In genomic region chr6:35415065-35415880, GRCh38 we compare ENCODE assay signal across 8 cellular contexts. TPM values are rescaled to one million over a fixed set of nuclear protein-coding genes. Genes with fewer than 3 reads are reported as not detected.
DNase-seq lines count a peak whose midpoint lies in the region; ATAC-seq and TF ChIP-seq lines count a peak whose summit lies in the region.

No MANE protein-coding gene starts in this region.

- H3K79me2 ChIP-seq in KMS-11 (ENCODE audit: insufficient read depth, low read depth) (no peaks in the 10 kb centered on the region), PC-3 (ENCODE audit: low read length) (peaks cover 6% of the 10 kb centered on the region)

- CTCF ChIA-PET in PC-3 (lab: Charles Lee) = interaction anchor here (0.5 to 2.5 kb wide), 9 partner anchors 13 to 166 kb away, joined by 3 to 28 read pairs (median 7); partner anchors contain the start of gene PPARD

- intact Hi-C loops in PC-3 (cut with micrococcal nuclease) = loop anchor here (1.0 to 2.0 kb wide), 5 partner anchors 13 to 73 kb away; partner anchors contain the start of gene PPARD
- intact Hi-C loops in spleen (cut with DNase I; ENCODE audit: low total_unique reads) = no loop called here

- BruUV-seq in PC-3 (replicated peaks; lab: Mats Ljungman, UMichigan) = TSS peak; percentile 31

- no peaks in the 10 kb centered on the region for H3K9me2 ChIP-seq in PC-3 (replicated peaks; ENCODE audit: low read length)

- H3K9me3 ChIP-seq in PC-3 (ENCODE audit: low read length) (no peaks in the 10 kb centered on the region), spleen (no peaks in the 10 kb centered on the region)

- H4K20me1 ChIP-seq in KMS-11 (ENCODE audit: insufficient read depth) (no peaks in the 10 kb centered on the region), PC-3 (ENCODE audit: low read length) (no peaks in the 10 kb centered on the region)

- ATAC-seq in PC-3 = peak; percentile 90
- no peak for ATAC-seq in HG03039 (IDR thresholded peaks at IDR 0.05; ENCODE audit: unreplicated experiment)

- no peak overlapping the region for H3K4me3 ChIP-seq in KMS-11 (IDR thresholded peaks at IDR 0.05; ENCODE audit: insufficient read depth, low read depth, low read length)
- peak overlapping the region; percentile 8; the same call in 1 of the 2 replicates for H3K4me3 ChIP-seq in PC-3 (ENCODE audit: low read length)
- no peak overlapping the region for H3K4me3 ChIP-seq in spleen

- POLR2A ChIA-PET in PC-3 (lab: Charles Lee; ENCODE audit: unreplicated experiment) = interaction anchor here (0.5 to 1.0 kb wide), 8 partner anchors 15 to 74 kb away, joined by 3 to 22 read pairs (median 4); no protein-coding TSS in a partner anchor

- in situ Hi-C loops in Caki2 (cut with HindIII; ENCODE audit: low pct_unique_long_range_greater_than_20kb, low sequenced_read_pairs) (no loop called here), T47D (cut with HindIII; ENCODE audit: low pct_unique_long_range_greater_than_20kb, low sequenced_read_pairs) (no loop called here)

- H3K4me1 ChIP-seq in KMS-11 (ENCODE audit: low read depth, poor library complexity, severe bottlenecking) (peaks cover 14% of the 10 kb centered on the region), PC-3 (ENCODE audit: insufficient read depth, low read length) (peaks cover 25% of the 10 kb centered on the region), spleen (peaks cover 0 to 50% (median 27%) of the 10 kb centered on the region in 6 donors)

- WGBS in spleen, 5 donors = 69 to 78% (median 71%) methylated on average over 7 of the region's 7 CpGs

- peak; percentile 45 for TF ChIP-seq CTCF in KMS-11 (conservative IDR thresholded peaks at IDR 0.05; ENCODE audit: low read depth, low read length)
- TF ChIP-seq CTCF in PC-3 (conservative IDR thresholded peaks at IDR 0.05; ENCODE audit: low read depth, low read length) = peak; percentile 80
- TF ChIP-seq CTCF in spleen (IDR thresholded peaks at IDR 0.05 in 8 of 11, conservative IDR thresholded peaks at IDR 0.05 in 3 of 11) = peak in 7 of 11 experiments; percentile 24 to 51 (median 41)

- no peaks in the 10 kb centered on the region for H3K36me3 ChIP-seq in KMS-11 (ENCODE audit: insufficient read depth)
- H3K36me3 ChIP-seq in PC-3 (ENCODE audit: low read depth, low read length) = peaks cover 20% of the 10 kb centered on the region; the same call in 1 of the 2 replicates
- peaks cover 0 to 98% (median 39%) of the 10 kb centered on the region in 6 donors for H3K36me3 ChIP-seq in spleen

- no peak overlapping the region for H3K9ac ChIP-seq in KMS-11
- peak overlapping the region; percentile 83 for H3K9ac ChIP-seq in PC-3 (ENCODE audit: low read length)

- no peak for TF ChIP-seq POLR2A in spleen (IDR thresholded peaks at IDR 0.05)

- no peak overlapping the region for H3K27ac ChIP-seq in KMS-11
- peak overlapping the region; percentile 97 for H3K27ac ChIP-seq in PC-3 (ENCODE audit: low read length)
- H3K27ac ChIP-seq in spleen = no peak overlapping the region

- no peak overlapping the region for H3K4me2 ChIP-seq in KMS-11
- peak overlapping the region; percentile 62 for H3K4me2 ChIP-seq in PC-3 (ENCODE audit: low read length)

- no peaks in the 10 kb centered on the region for H3F3A ChIP-seq in PC-3 (ENCODE audit: low read length, unreplicated experiment)

- H3K27me3 ChIP-seq in KMS-11 (ENCODE audit: insufficient read depth, low read depth) = no peaks in the 10 kb centered on the region
- H3K27me3 ChIP-seq in PC-3 (ENCODE audit: low read length) = no peaks in the 10 kb centered on the region
- H3K27me3 ChIP-seq in spleen (replicated peaks in 1 of 7) = no peaks in the 10 kb centered on the region

- DNase-seq in Caki2 (ENCODE audit: low read depth) = peak; percentile 33
- peak; percentile 99 for DNase-seq in PC-3
- peak; percentile 88 to 91 for DNase-seq in T47D (ENCODE audit: low read depth in 1 of 2, low spot score in 1 of 2)
- DNase-seq in iris pigment epithelial cell (ENCODE audit: low read depth) = peak; percentile 95
- DNase-seq in spleen = no peak
- DNase-seq in SK-N-DZ (ENCODE audit: low spot score) = no peak

- H2AFZ ChIP-seq in KMS-11 (ENCODE audit: low read depth) (no peak overlapping the region), PC-3 (ENCODE audit: low read length) (no peak overlapping the region)

RNA-seq across cellular contexts. Expression of gene FANCE, which starts 36.9 kb away (rescaled TPM):
- 11.1 and 14.5 TPM in 2 replicates for total RNA-seq in Caki2 (2014; rRNA removed; shearing (Covaris generic); ENCODE audit: low replicate concordance)
- total RNA-seq in PC-3 (2014; rRNA removed) = 13.8 and 18.6 TPM in 2 replicates
- total RNA-seq in spleen = 1 to 10 TPM; 3.2 to 5.8 (median 4.3) TPM
- polyA plus RNA-seq in spleen = 1 to 10 TPM; 2.9 to 5.4 (median 3.6) TPM
- polyA plus RNA-seq in SK-N-DZ (2014; cell fraction: cytosol; rRNA removed) = 20.3 and 25.9 TPM in 2 replicates
- polyA plus RNA-seq in SK-N-DZ (2014; cell fraction: nucleus; rRNA removed) = 16.8 TPM in 2 replicates

RNA-seq across cellular contexts. Expression of gene RPL10A, which starts 52.9 kb away (rescaled TPM):
- 2,032 and 2,052 TPM in 2 replicates for total RNA-seq in Caki2 (2014; rRNA removed; shearing (Covaris generic); ENCODE audit: low replicate concordance)
- total RNA-seq in PC-3 (2014; rRNA removed) (1,114 and 1,509 TPM in 2 replicates), spleen (1,000 to 10,000 TPM in 4 of 7 donors, 100 to 1,000 TPM in 3; 962 to 1,187 (median 1,013) TPM)
- polyA plus RNA-seq in spleen = 1,000 to 10,000 TPM; 2,382 to 3,148 (median 2,560) TPM
- 1,786 and 2,097 TPM in 2 replicates for polyA plus RNA-seq in SK-N-DZ (2014; cell fraction: cytosol; rRNA removed)
- polyA plus RNA-seq in SK-N-DZ (2014; cell fraction: nucleus; rRNA removed) = 1,399 and 1,465 TPM in 2 replicates

Comparison
In these comparisons a context has a peak if more than half of its experiments do, and no peak if none do; other contexts are left out.
1. DNase-seq: peak in Caki2 (single experiment), PC-3 (single experiment), T47D (2 of 2) and iris pigment epithelial cell (single experiment); none in spleen (single experiment) and SK-N-DZ (single experiment).
2. Peak in every context shown above with its lines, with median percentiles within 50 percentile points of each other: CTCF ChIP-seq.